Comparison of ENCODE assay signal across 9 cellular contexts in genomic region chr22:40400173-40400572, GRCh38. TPM values are rescaled to one million over a fixed set of nuclear protein-coding genes. Genes with fewer than 3 reads are reported as not detected.
DNase-seq lines count a peak whose midpoint lies in the region; ATAC-seq and TF ChIP-seq lines count a peak whose summit lies in the region.
"Had no signal": no experiment of that assay in that cellular context is flagged by ENCODE, and none has a peak within 500 bp of the region (broad histone marks: within the 10 kb centered on the region; RNA-seq: fewer than 3 reads in every experiment).

No MANE protein-coding gene starts in this region.

- no peaks in the 10 kb centered on the region for H3K27me3 ChIP-seq in breast epithelium
- H3K27me3 ChIP-seq in thymus (ENCODE audit: control insufficient read depth, insufficient read depth), result no peaks in the 10 kb centered on the region
- H3K27me3 ChIP-seq in MG63, result no peaks in the 10 kb centered on the region

- POLR2A ChIA-PET in MCF 10A (lab: Yijun Ruan, JAX) (no interaction called here), T-cell (lab: Charles Lee) (interaction anchor here in 1 of 2 donors (0.6 kb wide), 1 partner anchor 158 kb away, joined by 4 read pairs; no protein-coding TSS in a partner anchor)

- peaks cover 0 to 11% of the 10 kb centered on the region in 2 donors for H3K4me1 ChIP-seq in breast epithelium
- H3K4me1 ChIP-seq in thymus (ENCODE audit: control insufficient read depth, insufficient read depth, low read length), result peaks cover 28% of the 10 kb centered on the region

- intact Hi-C loops in breast epithelium (cut with DNase I; ENCODE audit: low total_unique reads) (no loop called here), MCF 10A (cut with micrococcal nuclease) (no loop called here)

- H3K36me3 ChIP-seq in breast epithelium (no peaks in the 10 kb centered on the region), thymus (ENCODE audit: control insufficient read depth, insufficient read depth) (peaks cover 22% of the 10 kb centered on the region), MG63 (peaks cover 41% of the 10 kb centered on the region)

- H3K4me1 Mint-ChIP-seq in MCF 10A (ENCODE audit: insufficient read depth, unreplicated experiment) (no peaks in the 10 kb centered on the region), T-cell (peaks cover 81 to 84% (median 84%) of the 10 kb centered on the region in 3 donors)

- TF ChIP-seq CTCF in breast epithelium (IDR thresholded peaks at IDR 0.05), result no peak
- no peak for TF ChIP-seq CTCF in MCF 10A (IDR thresholded peaks at IDR 0.05; ENCODE audit: unreplicated experiment)

- H3K4me3 ChIP-seq in breast epithelium (no peak overlapping the region), thymus (ENCODE audit: low read length) (no peak overlapping the region), MG63 (no peak overlapping the region)

- H3K4me3 Mint-ChIP-seq in MCF 10A (ENCODE audit: unreplicated experiment) (no peak overlapping the region), T-cell (peak overlapping the region; percentile 39 to 80 (median 56))

- CTCF ChIA-PET in MCF 10A (lab: Yijun Ruan, JAX) (no interaction called here), T-cell (lab: Charles Lee) (no interaction called here)

- no peak for TF ChIP-seq POLR2A in breast epithelium (IDR thresholded peaks at IDR 0.05)

- H3K27ac Mint-ChIP-seq in MCF 10A (ENCODE audit: low read depth, unreplicated experiment), result no peak overlapping the region
- peak overlapping the region; percentile 91 to 96 for H3K27ac Mint-ChIP-seq in T-cell

- peak; percentile 40 to 65 (median 46) for ATAC-seq in T-cell (replicated peaks in 1 of 4)
- no peak for ATAC-seq in GM21825 (IDR thresholded peaks at IDR 0.05; ENCODE audit: unreplicated experiment)

- no peaks in the 10 kb centered on the region for H3K9me3 Mint-ChIP-seq in MCF 10A (ENCODE audit: unreplicated experiment)
- no peaks in the 10 kb centered on the region for H3K9me3 Mint-ChIP-seq in T-cell

- 17% methylated on average over 15 of the region's 15 CpGs for WGBS in thymus

- H3K9me3 ChIP-seq in breast epithelium, result no peaks in the 10 kb centered on the region
- H3K9me3 ChIP-seq in thymus (ENCODE audit: control insufficient read depth), result no peaks in the 10 kb centered on the region
- no peaks in the 10 kb centered on the region for H3K9me3 ChIP-seq in MG63

- H3K27ac ChIP-seq in breast epithelium (peak overlapping the region; percentile 65 to 72), thymus (ENCODE audit: low read depth) (peak overlapping the region; percentile 52)

- peak in 1 of 2 donors; percentile 55 for DNase-seq in breast epithelium (ENCODE audit: low spot score in 2 of 2)
- no peak for DNase-seq in MCF 10A (ENCODE audit: unreplicated experiment)
- DNase-seq in T-cell, result peak in 32 of 34 experiments; percentile 20 to 62 (median 36)
- peak; percentile 66 for DNase-seq in central memory CD4-positive, alpha-beta T cell
- no peak for DNase-seq in MG63
- DNase-seq in inferior parietal cortex (ENCODE audit: extremely low spot score), result no peak
- DNase-seq: NCI-H524 treated with DMSO at 0.1 percent for 48 hours had no signal

- H3K27me3 Mint-ChIP-seq in MCF 10A (ENCODE audit: insufficient read depth, unreplicated experiment) (no peaks in the 10 kb centered on the region), T-cell (no peaks in the 10 kb centered on the region)

- BruUV-seq in MCF 10A (replicated peaks; lab: Mats Ljungman, UMichigan), result no TSS peak

- H3K36me3 Mint-ChIP-seq in MCF 10A (ENCODE audit: insufficient read depth, unreplicated experiment), result peaks cover 35% of the 10 kb centered on the region
- H3K36me3 Mint-ChIP-seq in T-cell, result peaks cover 24% of the 10 kb centered on the region

RNA-seq across cellular contexts. Expression of gene SGSM3, which starts 29.8 kb away (rescaled TPM):
- total RNA-seq in breast epithelium (10 to 100 TPM; 34.7 to 69.2 (median 55.3) TPM), MCF 10A (2022) (41.3 and 44.6 TPM in 2 replicates), T-cell (100 to 1,000 TPM in 3 of 5 donors, 10 to 100 TPM in 2; 89.4 to 116 (median 101) TPM)
- 92.1 TPM for polyA plus RNA-seq in thymus
- 34.6 and 47.6 TPM in 2 replicates for total RNA-seq in MG63 (2014; rRNA removed; shearing (Covaris generic); ENCODE audit: low replicate concordance)

RNA-seq across cellular contexts. Expression of gene ADSL, which starts 53.9 kb away (rescaled TPM):
- total RNA-seq in breast epithelium, result 10 to 100 TPM; 66.6 to 92.3 (median 74.7) TPM
- total RNA-seq in MCF 10A (2022), result 91.6 and 129 TPM in 2 replicates
- 10 to 100 TPM; 64.0 to 84.3 (median 75.1) TPM for total RNA-seq in T-cell
- 58.0 TPM for polyA plus RNA-seq in thymus
- 220 and 262 TPM in 2 replicates for total RNA-seq in MG63 (2014; rRNA removed; shearing (Covaris generic); ENCODE audit: low replicate concordance)

Comparison
In these comparisons a context has a peak if more than half of its experiments do, and no peak if none do; other contexts are left out.
1. DNase-seq: peak in T-cell (32 of 34) and central memory CD4-positive, alpha-beta T cell (single experiment); none in MCF 10A (single experiment), MG63 (single experiment) and inferior parietal cortex (single experiment).